Comparison of ENCODE assay signal across 8 cellular contexts in the genomic region with DNA sequence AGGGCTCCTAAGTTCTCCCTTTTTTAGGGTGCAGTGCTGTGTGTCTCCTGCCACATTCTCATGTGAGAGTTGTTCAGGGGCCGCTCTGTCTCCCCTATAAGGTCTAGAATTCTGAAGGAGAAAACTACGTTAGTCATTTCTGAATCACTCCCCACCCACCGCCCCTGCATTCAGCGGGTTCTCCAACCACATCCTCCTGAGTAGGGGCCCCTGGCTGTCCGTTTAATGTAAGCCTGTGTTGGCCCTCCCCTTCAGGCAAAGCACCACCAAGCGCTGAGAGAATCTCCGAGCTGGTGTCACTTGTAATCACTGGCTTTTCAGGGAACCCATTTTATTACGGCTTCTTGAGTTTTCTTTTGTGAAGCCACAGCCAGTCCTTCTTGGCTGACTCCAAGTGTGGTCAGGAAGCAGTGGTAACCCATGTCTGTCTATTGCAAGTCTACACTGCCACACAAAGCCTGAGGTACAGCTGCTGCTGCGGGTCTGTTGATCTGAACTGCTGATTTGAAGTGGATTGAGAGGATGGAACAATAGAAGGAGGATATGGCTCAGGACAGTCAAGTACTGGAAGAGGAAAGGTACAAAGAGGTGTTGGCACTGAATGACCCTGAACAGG. TPM values are rescaled to one million over a fixed set of nuclear protein-coding genes. Genes with fewer than 3 reads are reported as not detected.
A peak's percentile ranks its signal among the peaks of the same experiment; 100 is the strongest.
DNase-seq lines count a peak whose midpoint lies in the region; ATAC-seq lines count a peak whose summit lies in the region.

No MANE protein-coding gene starts in this region.

- ATAC-seq in GM18858 (IDR thresholded peaks at IDR 0.05; ENCODE audit: unreplicated experiment) (peak; percentile 88), HG02981 (IDR thresholded peaks at IDR 0.05; ENCODE audit: unreplicated experiment) (peak; percentile 89), esophagus mucosa (no peak)

- DNase-seq in SIG-M5 treated with dmso at 0.1 percent for 504 hours (lab: John Stamatoyannopoulos, UW; ENCODE audit: unreplicated experiment) = peak; percentile 85
- peak; percentile 35 for DNase-seq in amniotic epithelial cell (ENCODE audit: low read depth)
- DNase-seq in stimulated activated CD8-positive, alpha-beta memory T cell treated with anti-CD3 and anti-CD28 coated beads, Interleukin-4, amount 100 ng/mL, for 4 hours (ENCODE audit: low read depth in 2 of 2, low spot score in 1 of 2) = peak; percentile 62 to 79
- no peak for DNase-seq in COR-L47 (lab: John Stamatoyannopoulos, UW)
- no peak for DNase-seq in dedifferentiated amniotic fluid mesenchymal stem cell (ENCODE audit: extremely low spot score)

RNA-seq across cellular contexts. Expression of a gene that starts 16.9 kb away (rescaled TPM):
- not detected for total RNA-seq in esophagus mucosa

RNA-seq across cellular contexts. Expression of a gene that starts 56.1 kb away (rescaled TPM):
- total RNA-seq in esophagus mucosa = 16.4 TPM

Comparison
In these comparisons a context has a peak if more than half of its experiments do, and no peak if none do; other contexts are left out.
1. DNase-seq: peak in SIG-M5 treated with dmso at 0.1 percent for 504 hours (single experiment), amniotic epithelial cell (single experiment) and stimulated activated CD8-positive, alpha-beta memory T cell treated with anti-CD3 and anti-CD28 coated beads, Interleukin-4, amount 100 ng/mL, for 4 hours (2 of 2); none in COR-L47 (single experiment) and dedifferentiated amniotic fluid mesenchymal stem cell (single experiment).